In the genomic region with DNA sequence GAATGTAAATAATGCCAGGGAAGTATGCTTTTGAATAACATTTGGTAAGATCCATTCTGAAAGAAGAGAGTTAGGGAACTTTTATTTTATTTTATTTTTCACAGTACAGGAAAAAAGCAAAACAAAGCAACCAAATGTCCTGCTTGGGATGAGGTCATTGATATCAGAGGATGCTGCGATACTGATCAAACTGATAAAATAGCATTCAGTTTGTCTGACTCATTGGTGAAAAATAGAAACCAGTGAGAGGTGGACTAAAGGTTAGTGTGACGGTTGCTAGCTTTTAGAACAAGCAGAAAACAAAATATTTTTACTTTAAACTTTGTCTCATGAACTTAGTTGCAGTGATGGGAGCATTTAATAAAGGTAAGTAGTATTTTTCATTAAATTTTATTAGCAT, we compare ENCODE assay signal across 22 cellular contexts. TPM values are rescaled to one million over a fixed set of nuclear protein-coding genes. Genes with fewer than 3 reads are reported as not detected.
DNase-seq lines count a peak whose midpoint lies in the region; ATAC-seq, FAIRE-seq and TF ChIP-seq lines count a peak whose summit lies in the region.
"Had no signal": no experiment of that assay in that cellular context is flagged by ENCODE, and none has a peak within 500 bp of the region (broad histone marks: within the 10 kb centered on the region; RNA-seq: fewer than 3 reads in every experiment).

No MANE protein-coding gene starts in this region.

- CTCF ChIA-PET in Panc1 (lab: Charles Lee): no interaction called here

- BruUV-seq in Panc1 (replicated peaks; lab: Mats Ljungman, UMichigan): no TSS peak

- DNase-seq in EH (ENCODE audit: low read depth) (peak; percentile 67), Panc1 (ENCODE audit: low read depth, low spot score) (no peak), mesothelial cell of epicardium (ENCODE audit: low spot score in 2 of 2, unreplicated experiment in 2 of 2) (no peak), ACHN (no peak), G401 (ENCODE audit: low spot score) (no peak), HTR-8/SVneo (ENCODE audit: insufficient read length, low spot score) (no peak), NCI-H146 treated with DMSO at 0.1 percent for 48 hours (lab: John Stamatoyannopoulos, UW; ENCODE audit: unreplicated experiment) (no peak)
- DNase-seq: activated CD4-positive, alpha-beta memory T cell treated with anti-CD3 and anti-CD28 coated beads, Interleukin-2, amount 10 ng/mL, durations not matched to agents 7 days and 5 days; activated naive CD4-positive, alpha-beta T cell; effector CD4-positive, alpha-beta T cell; GF-D8; GOT3; heart left ventricle; NCI-H1930; NCI-H345; nucleus accumbens; Peyer's patch had no signal

- no peak overlapping the region for H3K4me3 Mint-ChIP-seq in mesothelial cell of epicardium
- H3K4me3 Mint-ChIP-seq: activated CD4-positive, alpha-beta memory T cell treated with anti-CD3 and anti-CD28 coated beads, Interleukin-2, amount 10 ng/mL, durations not matched to agents 7 days and 5 days; central memory CD8-positive, alpha-beta T cell; WTC11 had no signal

- peaks cover 35% of the 10 kb centered on the region for H3K4me1 Mint-ChIP-seq in mesothelial cell of epicardium
- H3K4me1 Mint-ChIP-seq: activated CD4-positive, alpha-beta memory T cell treated with anti-CD3 and anti-CD28 coated beads, Interleukin-2, amount 10 ng/mL, durations not matched to agents 7 days and 5 days; central memory CD8-positive, alpha-beta T cell had no signal

- FAIRE-seq in endometrium (lab: Jason Lieb, UNC) (peak; percentile 23), HTR-8/SVneo (lab: Jason Lieb, UNC) (no peak)

- peaks cover 4% of the 10 kb centered on the region for H3K9me3 Mint-ChIP-seq in mesothelial cell of epicardium
- H3K9me3 Mint-ChIP-seq: activated CD4-positive, alpha-beta memory T cell treated with anti-CD3 and anti-CD28 coated beads, Interleukin-2, amount 10 ng/mL, durations not matched to agents 7 days and 5 days; central memory CD8-positive, alpha-beta T cell had no signal

- ATAC-seq in Panc1: peak; percentile 60; the same call in 1 of the 2 replicates
- ATAC-seq: heart left ventricle, WTC11 had no signal

- H3K9me3 ChIP-seq in Panc1 (ENCODE audit: control insufficient read depth, insufficient read depth, low read depth, low read length): no peaks in the 10 kb centered on the region
- H3K9me3 ChIP-seq: heart left ventricle, Peyer's patch, vagina had no signal

- no peaks in the 10 kb centered on the region for H3K27me3 Mint-ChIP-seq in mesothelial cell of epicardium (ENCODE audit: low read depth)

- peak overlapping the region; percentile 44 for H3K27ac Mint-ChIP-seq in mesothelial cell of epicardium
- H3K27ac Mint-ChIP-seq: activated CD4-positive, alpha-beta memory T cell treated with anti-CD3 and anti-CD28 coated beads, Interleukin-2, amount 10 ng/mL, durations not matched to agents 7 days and 5 days; WTC11 had no signal

- H3K27me3 ChIP-seq in Panc1 (ENCODE audit: control insufficient read depth, insufficient read depth, low read length): no peaks in the 10 kb centered on the region
- H3K27me3 ChIP-seq: heart left ventricle, Peyer's patch, vagina had no signal

- no peaks in the 10 kb centered on the region for H3K36me3 Mint-ChIP-seq in mesothelial cell of epicardium
- H3K36me3 Mint-ChIP-seq: WTC11 had no signal

- POLR2A ChIA-PET in Panc1 (lab: Charles Lee): no interaction called here

- H3K4me1 ChIP-seq in Panc1 (ENCODE audit: control insufficient read depth, insufficient read depth, low read length): no peaks in the 10 kb centered on the region; the same call in 1 of the 2 replicates
- H3K4me1 ChIP-seq: Peyer's patch, vagina had no signal

- in situ Hi-C loops in Panc1 (cut with HindIII; ENCODE audit: low pct_unique_long_range_greater_than_20kb, low sequenced_read_pairs) (no loop called here), ACHN (cut with HindIII; ENCODE audit: low pct_ligation_motif_present, low pct_unique_long_range_greater_than_20kb, low sequenced_read_pairs) (loop anchor here (25.0 kb wide), 1 partner anchor 352 kb away; no protein-coding TSS in a partner anchor), G401 (cut with HindIII; ENCODE audit: low sequenced_read_pairs) (no loop called here)

- no peak overlapping the region for H3K27ac ChIP-seq in Panc1 (ENCODE audit: low read length)
- H3K27ac ChIP-seq: heart left ventricle, Peyer's patch, vagina had no signal

- no peak overlapping the region for H3K4me3 ChIP-seq in Panc1 (ENCODE audit: low read depth in 2 of 2, low read length in 2 of 2)
- H3K4me3 ChIP-seq: heart left ventricle, Peyer's patch, vagina had no signal

- TF ChIP-seq CTCF in Panc1 (IDR thresholded peaks at IDR 0.05) (no peak), mesothelial cell of epicardium (IDR thresholded peaks at IDR 0.05; ENCODE audit: unreplicated experiment) (no peak)

- intact Hi-C loops in Panc1 (cut with micrococcal nuclease; ENCODE audit: unreplicated experiment): no loop called here

- H3K36me3 ChIP-seq in Panc1 (ENCODE audit: control insufficient read depth, insufficient read depth, low read length): no peaks in the 10 kb centered on the region
- H3K36me3 ChIP-seq: heart left ventricle, Peyer's patch, vagina had no signal

RNA-seq across cellular contexts. Expression of gene ITGBL1, which starts 37.2 kb away (rescaled TPM):
- total RNA-seq in Panc1 (2021; ENCODE audit: unreplicated experiment) (14.3 TPM), mesothelial cell of epicardium (0.07 to 0.09 TPM in 2 of 3 replicates, not detected in the other)
- polyA plus RNA-seq in Panc1 (2012; ENCODE audit: insufficient read length): 10.1 TPM
- not detected in 2 replicates for total RNA-seq in G401 (2014; rRNA removed; shearing (Covaris generic))
- total RNA-seq: activated CD4-positive, alpha-beta memory T cell treated with anti-CD3 and anti-CD28 coated beads, Interleukin-2, amount 10 ng/mL, durations not matched to agents 7 days and 5 days; T-helper 2 cell treated with Interferon-gamma antibody and Interleukin-4, amounts not matched to agents 100 ng/mL and 5 ng/mL, for 36 hours had no signal

Comparison
In these comparisons a context has a peak if more than half of its experiments do, and no peak if none do; other contexts are left out.
1. RNA of gene ITGBL1, which starts 37.2 kb away (total RNA-seq): 14.3 TPM in Panc1 (single experiment); 0.07 to 0.09 TPM in mesothelial cell of epicardium and not detected in G401; every median in the first group is over 10 times any median in the second.